31 cellular contexts compared by ENCODE assay signal in the genomic region with DNA sequence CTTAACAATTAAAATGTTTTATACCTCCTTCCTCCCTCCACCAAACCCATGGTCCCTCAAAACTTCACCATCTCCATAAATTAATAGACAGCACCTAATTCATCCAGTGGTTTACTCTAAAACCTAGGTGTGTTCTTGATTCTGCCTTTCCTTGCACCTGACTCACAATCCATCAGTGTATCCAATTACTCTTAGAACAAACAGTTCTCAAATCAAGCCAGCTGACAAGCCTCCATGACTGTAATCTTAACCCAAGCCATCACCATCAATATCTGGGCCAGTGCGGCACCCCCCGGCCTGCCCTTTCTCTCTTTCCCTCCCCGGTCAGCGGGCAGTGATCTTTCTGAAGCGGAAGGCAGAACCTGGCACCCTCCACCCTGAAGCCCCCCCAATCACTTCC.
"Had no signal": no experiment of that assay in that cellular context is flagged by ENCODE, and none has a peak within 500 bp of the region (broad histone marks: within the 10 kb centered on the region; RNA-seq: fewer than 3 reads in every experiment).

No MANE protein-coding gene starts in this region.

- H3K9me3 ChIP-seq: adrenal gland, body of pancreas, breast epithelium had no signal

- H3K36me3 ChIP-seq: adrenal gland, brain microvascular endothelial cell, breast epithelium had no signal

- H3K4me1 ChIP-seq: adrenal gland, body of pancreas, breast epithelium had no signal

- H3K27ac ChIP-seq: adrenal gland, body of pancreas, brain microvascular endothelial cell, breast epithelium, VCaP had no signal

- H3K27me3 ChIP-seq: adrenal gland, body of pancreas, brain microvascular endothelial cell, breast epithelium had no signal

- DNase-seq: activated B cell treated with CpG ODN at 0.5 μM for 24 hours; activated CD4-positive, alpha-beta memory T cell treated with anti-CD3 and anti-CD28 coated beads for 36 hours; activated CD4-positive, alpha-beta T cell treated with anti-CD3 and anti-CD28 coated beads for 4 hours; activated CD4-positive, alpha-beta T cell treated with anti-CD3 and anti-CD28 coated beads, Interleukin-2, amount 10 ng/mL, durations not matched to agents 24 days and 14 days; activated CD4-positive, alpha-beta T cell treated with anti-CD3 and anti-CD28 coated beads, Interleukin-2, amount 50 U/mL, for 1 hour; activated CD4-positive, alpha-beta T cell treated with anti-CD3 and anti-CD28 coated beads, Interleukin-2, amount 50 U/mL, for 4 hours; activated CD4-positive, CD25-positive, alpha-beta regulatory T cell treated with anti-CD3 and anti-CD28 coated beads, Interleukin-2, amount 50 U/mL, for 72 hours; activated CD8-positive, alpha-beta memory T cell treated with anti-CD3 and anti-CD28 coated beads, Interleukin-2, amount 50 U/mL, for 4 hours; activated CD8-positive, alpha-beta T cell treated with anti-CD3 and anti-CD28 coated beads for 36 hours; activated effector memory CD4-positive, alpha-beta T cell treated with anti-CD3 and anti-CD28 coated beads, Interleukin-2, amount 50 U/mL, for 16 hours; activated gamma-delta T cell treated with Interleukin-2 at 50 U/mL for 16 hours; activated naive CD4-positive, alpha-beta T cell; activated naive CD4-positive, alpha-beta T cell treated with anti-CD3 and anti-CD28 coated beads for 36 hours; activated naive CD4-positive, alpha-beta T cell treated with anti-CD3 and anti-CD28 coated beads, Interleukin-2, amount 50 U/mL, for 16 hours; activated naive CD8-positive, alpha-beta T cell treated with anti-CD3 and anti-CD28 coated beads for 36 hours; activated T-cell treated with anti-CD3 and anti-CD28 coated beads for 4 hours; activated T-cell treated with anti-CD3 and anti-CD28 coated beads, Interleukin-2, amount 50 U/mL, for 1 hour; activated T-cell treated with anti-CD3 and anti-CD28 coated beads, Interleukin-2, amount 50 U/mL, for 4 hours; activated T-cell treated with anti-CD3 and anti-CD28 coated beads, Interleukin-2, amount 50 U/mL, for 72 hours; adrenal gland; amniotic stem cell; aorta; body of pancreas; brain microvascular endothelial cell; central memory CD4-positive, alpha-beta T cell; T-helper 2 cell; T-helper 9 cell had no signal

- H3K4me3 ChIP-seq: adrenal gland, body of pancreas, breast epithelium had no signal

- ATAC-seq: activated CD8-positive, alpha-beta T cell treated with anti-CD3 and anti-CD28 coated beads for 36 hours; activated naive CD4-positive, alpha-beta T cell treated with anti-CD3 and anti-CD28 coated beads, Interleukin-2, amount 50 U/mL, for 72 hours; activated T-cell treated with anti-CD3 and anti-CD28 coated beads, Interleukin-2, amount 50 U/mL, for 4 hours; activated T-cell treated with anti-CD3 and anti-CD28 coated beads, Interleukin-2, amount 50 U/mL, for 72 hours; activated T-helper 17 cell treated with anti-CD3 and anti-CD28 coated beads, Interleukin-2, amount 50 U/mL, for 72 hours; body of pancreas had no signal
